ENCODE assay signal across 24 cellular contexts in the genomic region with DNA sequence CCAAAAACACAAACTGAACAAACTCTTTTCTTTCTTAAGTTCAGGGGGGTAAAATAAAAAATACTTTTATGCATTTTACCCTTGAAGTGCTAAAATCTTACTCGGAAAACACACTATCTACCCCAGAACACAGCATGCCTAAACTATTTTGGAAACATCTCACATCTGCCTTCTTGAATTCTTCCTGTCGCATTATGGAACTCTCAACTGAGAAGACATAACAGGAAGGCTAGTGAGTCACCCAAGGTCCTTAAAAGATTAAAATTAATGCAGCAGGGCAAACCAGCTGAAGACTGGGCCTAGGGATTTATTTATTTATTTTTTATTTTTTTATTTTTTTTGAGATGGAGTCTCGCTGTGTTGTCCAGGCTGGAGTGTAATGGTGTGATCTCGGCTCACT.
A peak's percentile ranks its signal among the peaks of the same experiment; 100 is the strongest.
DNase-seq lines count a peak whose midpoint lies in the region; ATAC-seq, FAIRE-seq and TF ChIP-seq lines count a peak whose summit lies in the region.
"Had no signal": no experiment of that assay in that cellular context is flagged by ENCODE, and none has a peak within 500 bp of the region (broad histone marks: within the 10 kb centered on the region; RNA-seq: fewer than 3 reads in every experiment).

No MANE protein-coding gene starts in this region.

- H3K4me3 ChIP-seq in mammary epithelial cell (replicated peaks in 1 of 3; ENCODE audit: insufficient read depth in 1 of 3, low read depth in 2 of 3, low read length in 3 of 3) (no peak overlapping the region), astrocyte (ENCODE audit: insufficient read depth, low read depth, low read length) (no peak overlapping the region), fibroblast of villous mesenchyme (ENCODE audit: low read depth, low read length) (no peak overlapping the region), tibial artery (no peak overlapping the region)
- H3K4me3 ChIP-seq in CD8-positive, alpha-beta memory T cell (ENCODE audit: low read length): no peak overlapping the region
- H3K4me3 ChIP-seq: GM12878, SK-N-MC had no signal

- H3K9me3 Mint-ChIP-seq in MCF 10A (ENCODE audit: unreplicated experiment): no peaks in the 10 kb centered on the region
- H3K9me3 Mint-ChIP-seq in astrocyte (ENCODE audit: unreplicated experiment): no peaks in the 10 kb centered on the region
- H3K9me3 Mint-ChIP-seq in CD8-positive, alpha-beta memory T cell: peaks cover 0 to 5% (median 0%) of the 10 kb centered on the region in 5 donors

- H3K4me1 Mint-ChIP-seq in MCF 10A (ENCODE audit: insufficient read depth, unreplicated experiment) (peaks cover 14% of the 10 kb centered on the region), astrocyte (ENCODE audit: low read depth, unreplicated experiment) (peaks cover 21% of the 10 kb centered on the region)
- no peaks in the 10 kb centered on the region for H3K4me1 Mint-ChIP-seq in CD8-positive, alpha-beta memory T cell
- H3K4me1 Mint-ChIP-seq: B cell had no signal

- H3K9ac ChIP-seq in mammary epithelial cell (ENCODE audit: insufficient read depth, low read length) (no peak overlapping the region), astrocyte (ENCODE audit: low read length) (no peak overlapping the region)

- DNase-seq in MCF 10A (ENCODE audit: unreplicated experiment): no peak
- no peak for DNase-seq in mammary epithelial cell
- peak; percentile 42 for DNase-seq in astrocyte (ENCODE audit: low read depth)
- peak; percentile 55 for DNase-seq in fibroblast of villous mesenchyme (ENCODE audit: low read depth)
- DNase-seq in CD8-positive, alpha-beta memory T cell: no peak
- DNase-seq in tibial artery: no peak
- DNase-seq in NCI-H2227 treated with DMSO at 0.1 percent for 48 hours (lab: John Stamatoyannopoulos, UW): no peak
- DNase-seq: 8988T, COR-L47, DMS 273 treated with DMSO at 0.1 percent for 48 hours, DND-41, GF-D8, H9, NCI-H1105 treated with DMSO at 0.1 percent for 48 hours, NCI-H1694, NCI-H226, NCI-H524, NCI-H82, OCI-M1, Right ventricle myocardium superior had no signal

- H4K20me1 ChIP-seq in mammary epithelial cell (ENCODE audit: insufficient read depth, low read length) (no peaks in the 10 kb centered on the region), astrocyte (ENCODE audit: insufficient read depth, low read length) (peaks cover 4% of the 10 kb centered on the region)

- H3K36me3 Mint-ChIP-seq in MCF 10A (ENCODE audit: insufficient read depth, unreplicated experiment) (peaks cover 68% of the 10 kb centered on the region), astrocyte (ENCODE audit: low read depth, unreplicated experiment) (peaks cover 34% of the 10 kb centered on the region)
- H3K36me3 Mint-ChIP-seq in CD8-positive, alpha-beta memory T cell: no peaks in the 10 kb centered on the region

- H3K27ac ChIP-seq in mammary epithelial cell (ENCODE audit: insufficient read depth, low read depth, low read length) (no peak overlapping the region), astrocyte (ENCODE audit: low read depth, low read length) (no peak overlapping the region), tibial artery (no peak overlapping the region)
- H3K27ac ChIP-seq in CD8-positive, alpha-beta memory T cell (ENCODE audit: low read depth, low read length): no peak overlapping the region
- H3K27ac ChIP-seq: SK-N-MC had no signal

- H3K4me1 ChIP-seq in mammary epithelial cell (ENCODE audit: insufficient read depth, low read length): peaks cover 18% of the 10 kb centered on the region
- peaks cover 4% of the 10 kb centered on the region for H3K4me1 ChIP-seq in astrocyte (ENCODE audit: insufficient read depth, low read length)
- H3K4me1 ChIP-seq in CD8-positive, alpha-beta memory T cell (ENCODE audit: insufficient read depth, low read length): no peaks in the 10 kb centered on the region
- peaks cover 0 to 23% (median 8%) of the 10 kb centered on the region in 4 donors for H3K4me1 ChIP-seq in tibial artery

- H3K4me2 ChIP-seq in mammary epithelial cell (ENCODE audit: insufficient read depth, low read depth, low read length): no peak overlapping the region
- H3K4me2 ChIP-seq in astrocyte (ENCODE audit: low read length): no peak overlapping the region

- POLR2A ChIA-PET in MCF 10A (lab: Yijun Ruan, JAX): interaction anchor here (1.1 kb wide), 1 partner anchor 16 kb away, joined by 3 read pairs; no protein-coding TSS in a partner anchor
- POLR2A ChIA-PET in CD8-positive, alpha-beta memory T cell (lab: Charles Lee): no interaction called here

- dilution Hi-C loops in mammary epithelial cell (cut with HindIII; ENCODE audit: low sequenced_read_pairs): no loop called here

- H3K79me2 ChIP-seq in mammary epithelial cell (ENCODE audit: insufficient read depth, low read length) (peaks cover 68% of the 10 kb centered on the region), astrocyte (ENCODE audit: insufficient read depth, low read length) (peaks cover 41% of the 10 kb centered on the region)

- H3K27me3 Mint-ChIP-seq in MCF 10A (ENCODE audit: insufficient read depth, unreplicated experiment): no peaks in the 10 kb centered on the region
- no peaks in the 10 kb centered on the region for H3K27me3 Mint-ChIP-seq in astrocyte (ENCODE audit: low read depth, unreplicated experiment)
- H3K27me3 Mint-ChIP-seq in CD8-positive, alpha-beta memory T cell: peaks cover 0 to 4% of the 10 kb centered on the region in 2 donors

- FAIRE-seq in astrocyte (lab: Jason Lieb, UNC): no peak
- FAIRE-seq: GM12878 had no signal

- WGBS in mammary epithelial cell (ENCODE audit: low coverage, missing lambda C conversion rate): 89% methylated on average over 4 of the region's 4 CpGs

- CTCF ChIA-PET in MCF 10A (lab: Yijun Ruan, JAX) (no interaction called here), mammary epithelial cell (lab: Charles Lee; ENCODE audit: low non-redundant PET) (no interaction called here)
- CTCF ChIA-PET in CD8-positive, alpha-beta memory T cell (lab: Charles Lee): no interaction called here

- no peak for ATAC-seq in GM21723 (IDR thresholded peaks at IDR 0.05; ENCODE audit: unreplicated experiment)
- ATAC-seq: GM12878 had no signal

- H3K27me3 ChIP-seq in mammary epithelial cell (ENCODE audit: insufficient read depth, low read length) (no peaks in the 10 kb centered on the region), astrocyte (ENCODE audit: insufficient read depth, low read length) (no peaks in the 10 kb centered on the region), tibial artery (no peaks in the 10 kb centered on the region)
- H3K27me3 ChIP-seq in CD8-positive, alpha-beta memory T cell (ENCODE audit: insufficient read depth, low read length, poor library complexity, severe bottlenecking): no peaks in the 10 kb centered on the region

- H3K27ac Mint-ChIP-seq in MCF 10A (ENCODE audit: low read depth, unreplicated experiment) (peak overlapping the region; percentile 12), astrocyte (ENCODE audit: unreplicated experiment) (no peak overlapping the region)
- no peak overlapping the region for H3K27ac Mint-ChIP-seq in CD8-positive, alpha-beta memory T cell
- H3K27ac Mint-ChIP-seq: B cell had no signal

- in situ Hi-C loops in mammary epithelial cell (cut with MboI; ENCODE audit: low sequenced_read_pairs in 2 of 2): no loop called here

- intact Hi-C loops in MCF 10A (cut with micrococcal nuclease): no loop called here
- intact Hi-C loops in mammary epithelial cell (cut with micrococcal nuclease): no loop called here
- intact Hi-C loops in tibial artery (cut with DNase I; ENCODE audit: low total_unique reads): no loop called here

- no TSS peak for BruUV-seq in MCF 10A (replicated peaks; lab: Mats Ljungman, UMichigan)
- no TSS peak for BruUV-seq in mammary epithelial cell (replicated peaks; lab: Mats Ljungman, UMichigan)

- no peak overlapping the region for H2AFZ ChIP-seq in mammary epithelial cell (ENCODE audit: low read depth, low read length)
- H2AFZ ChIP-seq in astrocyte (ENCODE audit: low read depth, low read length): no peak overlapping the region

- no peaks in the 10 kb centered on the region for H3K36me3 ChIP-seq in mammary epithelial cell (ENCODE audit: insufficient read depth, low read length)
- no peaks in the 10 kb centered on the region for H3K36me3 ChIP-seq in astrocyte (ENCODE audit: insufficient read depth, low read length)
- H3K36me3 ChIP-seq in CD8-positive, alpha-beta memory T cell (ENCODE audit: insufficient read depth, low read length): no peaks in the 10 kb centered on the region
- H3K36me3 ChIP-seq in tibial artery: no peaks in the 10 kb centered on the region

- no peaks in the 10 kb centered on the region for H3K9me3 ChIP-seq in mammary epithelial cell (replicated peaks; ENCODE audit: insufficient read depth, low read length)
- H3K9me3 ChIP-seq in astrocyte (ENCODE audit: insufficient read depth, low read depth, low read length): no peaks in the 10 kb centered on the region
- no peaks in the 10 kb centered on the region for H3K9me3 ChIP-seq in CD8-positive, alpha-beta memory T cell (ENCODE audit: low read length)
- no peaks in the 10 kb centered on the region for H3K9me3 ChIP-seq in tibial artery

- H3K4me3 Mint-ChIP-seq in MCF 10A (ENCODE audit: unreplicated experiment): no peak overlapping the region
- H3K4me3 Mint-ChIP-seq in astrocyte (ENCODE audit: unreplicated experiment): no peak overlapping the region
- no peak overlapping the region for H3K4me3 Mint-ChIP-seq in CD8-positive, alpha-beta memory T cell
- H3K4me3 Mint-ChIP-seq: B cell, H9 had no signal

- TF ChIP-seq CTCF in MCF 10A (IDR thresholded peaks at IDR 0.05; ENCODE audit: unreplicated experiment) (no peak), mammary epithelial cell (conservative IDR thresholded peaks at IDR 0.05 in 1 of 2, IDR thresholded peaks at IDR 0.05 in 1 of 2; ENCODE audit: extremely low read depth in 1 of 2, insufficient read depth in 1 of 2, low read depth in 1 of 2, low read length in 2 of 2) (no peak), astrocyte (IDR thresholded peaks at IDR 0.05; ENCODE audit: insufficient read depth, low read depth, low read length) (no peak), fibroblast of villous mesenchyme (IDR thresholded peaks at IDR 0.05; ENCODE audit: insufficient read depth, low read depth, low read length) (no peak), tibial artery (IDR thresholded peaks at IDR 0.05) (no peak)

Comparison
In these comparisons a context has a peak if more than half of its experiments do, and no peak if none do; other contexts are left out.
1. DNase-seq: peak in astrocyte (single experiment) and fibroblast of villous mesenchyme (single experiment); none in MCF 10A (single experiment), mammary epithelial cell (single experiment), CD8-positive, alpha-beta memory T cell (0 of 5), tibial artery (0 of 2) and NCI-H2227 treated with DMSO at 0.1 percent for 48 hours (single experiment).